ENCODE assay signal across 24 cellular contexts in genomic region chr18:52531836-52532235, GRCh38.
"Had no signal": no experiment of that assay in that cellular context is flagged by ENCODE, and none has a peak within 500 bp of the region (broad histone marks: within the 10 kb centered on the region; RNA-seq: fewer than 3 reads in every experiment).

No MANE protein-coding gene starts in this region.

- H3K27me3 ChIP-seq: MG63, Peyer's patch, SJCRH30 had no signal

- H2AFZ ChIP-seq: PC-9 had no signal

- DNase-seq: IMR-90, Karpas-422, KG1, MG63, NCI-H1092 treated with DMSO at 0.1 percent for 48 hours, NCI-H1436, NCI-H187, NCI-H2029, NCI-H2081 treated with DMSO at 0.1 percent for 48 hours, NCI-H2171, NCI-H226, NCI-H446, NCI-H510A, NCI-H524 treated with DMSO at 0.1 percent for 48 hours, NCI-H69, NCI-H774, PC-9, Peyer's patch, SHP77 treated with DMSO at 0.1 percent for 48 hours, SJCRH30, T-helper 1 cell had no signal

- H3K27ac ChIP-seq: PC-9, Peyer's patch, SJCRH30 had no signal

- H3K4me1 ChIP-seq: Peyer's patch, SJCRH30 had no signal

- ATAC-seq: HepG2, Right ventricle myocardium inferior, SK-N-SH treated with all-trans-retinoic acid at 6 μM for 48 hours had no signal

- H3K4me3 ChIP-seq: MG63, PC-9, Peyer's patch, SJCRH30 had no signal

- H3K36me3 ChIP-seq: MG63, Peyer's patch, SJCRH30 had no signal

- H3K4me2 ChIP-seq: PC-9 had no signal
